ENCODE assay signal across 13 cellular contexts in genomic region chr20:62155428-62156253, GRCh38. TPM values are rescaled to one million over a fixed set of nuclear protein-coding genes. Genes with fewer than 3 reads are reported as not detected.
A peak's percentile ranks its signal among the peaks of the same experiment; 100 is the strongest.
DNase-seq lines count a peak whose midpoint lies in the region; ATAC-seq, FAIRE-seq and TF ChIP-seq lines count a peak whose summit lies in the region.
"Had no signal": no experiment of that assay in that cellular context is flagged by ENCODE, and none has a peak within 500 bp of the region (broad histone marks: within the 10 kb centered on the region; RNA-seq: fewer than 3 reads in every experiment).

No MANE protein-coding gene starts in this region.

- H3K79me1 ChIP-seq in H1 (ENCODE audit: low read depth, low read length) = peaks cover 37% of the 10 kb centered on the region

- ATAC-seq in PC-3 (peak; percentile 83), omental fat pad (ENCODE audit: low FRiP score) (no peak), HG03378 (IDR thresholded peaks at IDR 0.05; ENCODE audit: unreplicated experiment) (no peak), SK-N-SH treated with all-trans-retinoic acid at 6 μM for 48 hours (no peak)
- ATAC-seq: activated CD4-positive, CD25-positive, alpha-beta regulatory T cell treated with anti-CD3 and anti-CD28 coated beads, Interleukin-2, amount 50 U/mL, for 24 hours had no signal

- H3K23ac ChIP-seq in H1 (ENCODE audit: insufficient read length) = no peak overlapping the region

- CTCF ChIA-PET in PC-3 (lab: Charles Lee) = interaction anchor here (0.7 kb wide), 1 partner anchor 34 kb away, joined by 4 read pairs; no protein-coding TSS in a partner anchor
- CTCF ChIA-PET in H1 (lab: Charles Lee; ENCODE audit: partially characterized antibody) = interaction anchor here (1.0 to 2.6 kb wide), 9 partner anchors 9 to 154 kb away, joined by 3 to 13 read pairs (median 6); no protein-coding TSS in a partner anchor

- H2AK5ac ChIP-seq in H1 (ENCODE audit: low read depth, low read length) = no peak overlapping the region

- no peak overlapping the region for H3K9ac ChIP-seq in PC-3 (ENCODE audit: low read length)
- H3K9ac ChIP-seq in H1 (replicated peaks in 1 of 4; ENCODE audit: extremely low read depth in 1 of 4, low read depth in 3 of 4, low read length in 3 of 4) = no peak overlapping the region

- no TSS peak for BruUV-seq in PC-3 (replicated peaks; lab: Mats Ljungman, UMichigan)

- TF ChIP-seq CTCF in PC-3 (conservative IDR thresholded peaks at IDR 0.05; ENCODE audit: low read depth, low read length) (no peak; the same call in 1 of the 2 replicates), H1 (IDR thresholded peaks at IDR 0.05; ENCODE audit: control extremely low read depth in 1 of 3, insufficient read depth in 1 of 3, low read depth in 1 of 3, low read length in 3 of 3) (no peak), osteoblast (IDR thresholded peaks at IDR 0.05; ENCODE audit: extremely low read depth, low read depth, low read length) (no peak), omental fat pad (IDR thresholded peaks at IDR 0.05) (no peak)

- no peaks in the 10 kb centered on the region for H3K27me3 ChIP-seq in PC-3 (ENCODE audit: low read length)
- H3K27me3 ChIP-seq in H1 (replicated peaks in 1 of 4; ENCODE audit: control insufficient read depth in 3 of 4, extremely low read depth in 1 of 4, insufficient read depth in 3 of 4, low read length in 3 of 4) = no peaks in the 10 kb centered on the region
- no peaks in the 10 kb centered on the region for H3K27me3 ChIP-seq in osteoblast (ENCODE audit: insufficient read depth, low read length)

- H2BK12ac ChIP-seq in H1 (ENCODE audit: low read depth, low read length) = no peak overlapping the region

- DNase-seq in EL = peak; percentile 78
- peak; percentile 98 for DNase-seq in PC-3
- peak in 1 of 2 experiments; percentile 39 for DNase-seq in H1 (ENCODE audit: low read depth in 1 of 2, low spot score in 2 of 2)
- DNase-seq in osteoblast (ENCODE audit: insufficient read length, low spot score, missing footprints) = peak; percentile 84
- no peak for DNase-seq in omental fat pad (ENCODE audit: low spot score)
- DNase-seq in MV-4-11 (lab: John Stamatoyannopoulos, UW) = no peak
- DNase-seq: activated naive CD4-positive, alpha-beta T cell treated with anti-CD3 and anti-CD28 coated beads, Interleukin-2, amount 10 ng/mL, durations not matched to agents 7 days and 5 days; NCI-H1048; NCI-H2171 treated with DMSO at 0.1 percent for 48 hours had no signal

- H3K4ac ChIP-seq in H1 (replicated peaks; ENCODE audit: insufficient read length, low read depth, low read length) = no peak overlapping the region

- no peak overlapping the region for H4K8ac ChIP-seq in H1 (ENCODE audit: extremely low read depth, insufficient read depth, low read length)

- H3K14ac ChIP-seq in H1 (ENCODE audit: insufficient read length) = no peak overlapping the region

- POLR2A ChIA-PET in PC-3 (lab: Charles Lee; ENCODE audit: unreplicated experiment) = no interaction called here
- POLR2A ChIA-PET in H1 (lab: Charles Lee; ENCODE audit: partially characterized antibody) = interaction anchor here (1.2 to 1.5 kb wide), 6 partner anchors 12 to 89 kb away, joined by 3 to 10 read pairs (median 6); partner anchors contain the start of genes PSMA7 and SS18L1

- no peak overlapping the region for H2AFZ ChIP-seq in PC-3 (ENCODE audit: low read length)
- H2AFZ ChIP-seq in H1 (ENCODE audit: low read length) = no peak overlapping the region
- no peak overlapping the region for H2AFZ ChIP-seq in osteoblast (ENCODE audit: low read length)

- FAIRE-seq in H1 (lab: Jason Lieb, UNC) = no peak

- H3F3A ChIP-seq in PC-3 (ENCODE audit: low read length, unreplicated experiment) = no peaks in the 10 kb centered on the region

- H3K79me2 ChIP-seq in PC-3 (ENCODE audit: low read length) (peaks cover 84% of the 10 kb centered on the region), H1 (ENCODE audit: control insufficient read depth in 1 of 2, insufficient read depth in 2 of 2, low read length in 2 of 2) (peaks cover 20 to 92% of the 10 kb centered on the region in 2 experiments), osteoblast (ENCODE audit: insufficient read depth, low read length) (peaks cover 94% of the 10 kb centered on the region)

- WGBS in H1 (ENCODE audit: extremely low coverage in 1 of 2, insufficient coverage in 1 of 2, insufficient read length in 1 of 2, insufficient replicate concordance in 2 of 2, low coverage in 1 of 2, low lambda C conversion rate in 2 of 2, missing lambda C conversion rate in 1 of 2), 2 experiments = 85% methylated on average over 29 of the region's 29 CpGs; no CpG with 5 or more reads in 1 of the 2 experiments

- no peak for TF ChIP-seq POLR2A in H1 (IDR thresholded peaks at IDR 0.05; ENCODE audit: control extremely low read depth in 1 of 2, low read depth in 2 of 2, low read length in 2 of 2)

- H3K9me2 ChIP-seq in PC-3 (replicated peaks; ENCODE audit: low read length) = no peaks in the 10 kb centered on the region

- H3K56ac ChIP-seq in H1 (replicated peaks; ENCODE audit: insufficient read length, low read depth, low read length) = no peak overlapping the region

- intact Hi-C loops in PC-3 (cut with micrococcal nuclease) = no loop called here

- no peak overlapping the region for H4K91ac ChIP-seq in H1 (replicated peaks; ENCODE audit: insufficient read length, low read length)

- no peak overlapping the region for H2BK15ac ChIP-seq in H1 (ENCODE audit: low read length)

- H3K4me3 ChIP-seq in PC-3 (ENCODE audit: low read length) (no peak overlapping the region), H1 (ENCODE audit: extremely low read depth in 1 of 4, insufficient read depth in 2 of 4, low read depth in 3 of 4, low read length in 4 of 4) (no peak overlapping the region), osteoblast (ENCODE audit: insufficient read depth, low read length) (no peak overlapping the region)
- H3K4me3 ChIP-seq: prostate gland had no signal

- H2BK5ac ChIP-seq in H1 (ENCODE audit: low read depth, low read length) = peak overlapping the region; percentile 4; the same call in 1 of the 2 replicates

- H4K20me1 ChIP-seq in PC-3 (ENCODE audit: low read length) = peaks cover 30% of the 10 kb centered on the region
- H4K20me1 ChIP-seq in H1 (replicated peaks in 1 of 2; ENCODE audit: control insufficient read depth in 1 of 2, insufficient read depth in 2 of 2, low read length in 2 of 2) = peaks cover 29 to 60% of the 10 kb centered on the region in 2 experiments
- H4K20me1 ChIP-seq in osteoblast (ENCODE audit: insufficient read depth, low read length) = peaks cover 54% of the 10 kb centered on the region

- H3K4me1 ChIP-seq in PC-3 (ENCODE audit: insufficient read depth, low read length) = peaks cover 27% of the 10 kb centered on the region
- peaks cover 0 to 18% (median 8%) of the 10 kb centered on the region in 4 experiments; a peak in 6 of 7 replicates for H3K4me1 ChIP-seq in H1 (replicated peaks in 1 of 4; ENCODE audit: control insufficient read depth in 3 of 4, insufficient read depth in 4 of 4, low read length in 3 of 4)
- peaks cover 9% of the 10 kb centered on the region for H3K4me1 ChIP-seq in osteoblast (ENCODE audit: insufficient read depth, low read length)
- H3K4me1 ChIP-seq: prostate gland had no signal

- H3K4me2 ChIP-seq in PC-3 (ENCODE audit: low read length) (peak overlapping the region; percentile 40), H1 (ENCODE audit: insufficient read depth in 1 of 2, low read depth in 2 of 2, low read length in 2 of 2) (peak overlapping the region in 1 of 2 experiments; percentile 8; a peak in 2 of 4 replicates), osteoblast (ENCODE audit: insufficient read depth, low read length) (no peak overlapping the region)

- no peak overlapping the region for H2BK120ac ChIP-seq in H1 (replicated peaks; ENCODE audit: low read depth, low read length)

- no peak overlapping the region for H4K5ac ChIP-seq in H1 (ENCODE audit: insufficient read length, low read depth, low read length)

- peak overlapping the region; percentile 16; the same call in 1 of the 2 replicates for H3K27ac ChIP-seq in PC-3 (ENCODE audit: low read length)
- H3K27ac ChIP-seq in H1 (ENCODE audit: low read depth, low read length) = no peak overlapping the region
- no peak overlapping the region for H3K27ac ChIP-seq in osteoblast (ENCODE audit: low read depth, low read length)
- H3K27ac ChIP-seq: prostate gland had no signal

- TF ChIP-seq EP300 in H1 (IDR thresholded peaks at IDR 0.05; ENCODE audit: borderline replicate concordance in 1 of 2, low read depth in 2 of 2, low read length in 2 of 2) = no peak

- no peak for TF ChIP-seq RAD21 in H1 (IDR thresholded peaks at IDR 0.05 in 1 of 2, conservative IDR thresholded peaks at IDR 0.05 in 1 of 2; ENCODE audit: low read depth in 2 of 2, low read length in 2 of 2)

- H3K18ac ChIP-seq in H1 (ENCODE audit: extremely low read depth, low read length) = no peak overlapping the region

- no peaks in the 10 kb centered on the region for H3K9me3 ChIP-seq in PC-3 (ENCODE audit: low read length)
- no peaks in the 10 kb centered on the region; a peak in 1 of 4 replicates for H3K9me3 ChIP-seq in H1 (ENCODE audit: insufficient read depth in 2 of 2, low read depth in 1 of 2, low read length in 1 of 2)
- no peaks in the 10 kb centered on the region for H3K9me3 ChIP-seq in osteoblast (ENCODE audit: low read depth, low read length)
- H3K9me3 ChIP-seq: prostate gland had no signal

- H3K23me2 ChIP-seq in H1 (ENCODE audit: low read depth, low read length) = no peaks in the 10 kb centered on the region

- no peak overlapping the region for H2BK20ac ChIP-seq in H1 (ENCODE audit: low read length)

- H3K36me3 ChIP-seq in PC-3 (ENCODE audit: low read depth, low read length) (peaks cover 15% of the 10 kb centered on the region), H1 (ENCODE audit: control insufficient read depth in 2 of 4, insufficient read depth in 4 of 4, low read length in 3 of 4) (peaks cover 2 to 9% (median 7%) of the 10 kb centered on the region in 4 experiments; a peak in 5 of 8 replicates), osteoblast (ENCODE audit: insufficient read depth, low read length) (peaks cover 6% of the 10 kb centered on the region)

RNA-seq across cellular contexts. Expression of gene SS18L1, which starts 12.1 kb away (rescaled TPM):
- 17.9 and 19.1 TPM in 2 replicates for total RNA-seq in PC-3 (2014; rRNA removed)
- 22.4 and 28.4 TPM in 2 replicates for total RNA-seq in H1 (2021; fragmentation: NEBNext Ultra II Directional; extraction: Animal tissue kit (Norgen Biotek cat#: 25700))
- polyA plus RNA-seq in H1 (2011; rRNA removed) = 29.7 and 36.6 TPM in 2 replicates
- 30.1 TPM for polyA plus RNA-seq in H1 (2011; cell fraction: cytosol; rRNA removed)
- 83.9 TPM for polyA plus RNA-seq in H1 (2011; cell fraction: nucleus; rRNA removed)
- polyA plus RNA-seq in H1 (2012, experiment 1 of 2) = 18.9 to 24.1 TPM (median 19.8 TPM) in 4 replicates
- polyA plus RNA-seq in H1 (2012, experiment 2 of 2) = 3.0 TPM
- 12.9 TPM for polyA plus RNA-seq in H1 (2013, experiment 1 of 2)
- 12.2 TPM for polyA plus RNA-seq in H1 (2013, experiment 2 of 2)
- 16.5 and 24.4 TPM in 2 replicates for polyA minus RNA-seq in H1 (2011; rRNA and poly(A)+ RNA removed)
- 33.8 TPM for polyA minus RNA-seq in H1 (2011; cell fraction: cytosol; rRNA and poly(A)+ RNA removed)
- 29.1 TPM for polyA minus RNA-seq in H1 (2011; cell fraction: nucleus; rRNA and poly(A)+ RNA removed)
- total RNA-seq in osteoblast = 12.7 TPM in 2 replicates
- 10 to 100 TPM; 10.3 to 23.4 (median 12.3) TPM for total RNA-seq in omental fat pad

RNA-seq across cellular contexts. Expression of gene PSMA7, which starts 12.4 kb away (rescaled TPM):
- 751 and 808 TPM in 2 replicates for total RNA-seq in PC-3 (2014; rRNA removed)
- total RNA-seq in H1 (2021; fragmentation: NEBNext Ultra II Directional; extraction: Animal tissue kit (Norgen Biotek cat#: 25700)) = 339 and 361 TPM in 2 replicates
- 607 and 648 TPM in 2 replicates for polyA plus RNA-seq in H1 (2011; rRNA removed)
- 619 TPM for polyA plus RNA-seq in H1 (2011; cell fraction: cytosol; rRNA removed)
- 429 TPM for polyA plus RNA-seq in H1 (2011; cell fraction: nucleus; rRNA removed)
- polyA plus RNA-seq in H1 (2012, experiment 1 of 2) = 276 to 407 TPM (median 389 TPM) in 4 replicates
- polyA plus RNA-seq in H1 (2012, experiment 2 of 2) = 325 TPM
- polyA plus RNA-seq in H1 (2013, experiment 1 of 2) = 550 TPM
- polyA plus RNA-seq in H1 (2013, experiment 2 of 2) = 519 TPM
- 194 and 202 TPM in 2 replicates for polyA minus RNA-seq in H1 (2011; rRNA and poly(A)+ RNA removed)
- 110 TPM for polyA minus RNA-seq in H1 (2011; cell fraction: cytosol; rRNA and poly(A)+ RNA removed)
- polyA minus RNA-seq in H1 (2011; cell fraction: nucleus; rRNA and poly(A)+ RNA removed) = 72.4 TPM
- 208 and 215 TPM in 2 replicates for total RNA-seq in osteoblast
- total RNA-seq in omental fat pad = 100 to 1,000 TPM; 345 to 725 (median 409) TPM

RNA-seq across cellular contexts. Expression of gene MTG2, which starts 27.2 kb away (rescaled TPM):
- total RNA-seq in PC-3 (2014; rRNA removed) (33.9 and 40.5 TPM in 2 replicates), osteoblast (22.1 and 25.0 TPM in 2 replicates), omental fat pad (10 to 100 TPM; 19.3 to 32.5 (median 26.3) TPM)
- total RNA-seq in H1 (2021; fragmentation: NEBNext Ultra II Directional; extraction: Animal tissue kit (Norgen Biotek cat#: 25700)) = 22.8 and 24.1 TPM in 2 replicates
- 14.4 and 24.7 TPM in 2 replicates for polyA plus RNA-seq in H1 (2011; rRNA removed)
- 18.4 TPM for polyA plus RNA-seq in H1 (2011; cell fraction: cytosol; rRNA removed)
- 19.7 TPM for polyA plus RNA-seq in H1 (2011; cell fraction: nucleus; rRNA removed)
- polyA plus RNA-seq in H1 (2012, experiment 1 of 2) = 17.7 to 22.3 TPM (median 18.6 TPM) in 4 replicates
- polyA plus RNA-seq in H1 (2012, experiment 2 of 2) = 18.3 TPM
- polyA plus RNA-seq in H1 (2013, experiment 1 of 2) = 23.6 TPM
- 23.9 TPM for polyA plus RNA-seq in H1 (2013, experiment 2 of 2)
- 7.7 and 10.8 TPM in 2 replicates for polyA minus RNA-seq in H1 (2011; rRNA and poly(A)+ RNA removed)
- polyA minus RNA-seq in H1 (2011; cell fraction: cytosol; rRNA and poly(A)+ RNA removed) = 8.8 TPM
- 12.1 TPM for polyA minus RNA-seq in H1 (2011; cell fraction: nucleus; rRNA and poly(A)+ RNA removed)

RNA-seq across cellular contexts. Expression of gene LSM14B, which starts 33.4 kb away (rescaled TPM):
- 50.1 and 51.8 TPM in 2 replicates for total RNA-seq in PC-3 (2014; rRNA removed)
- total RNA-seq in H1 (2021; fragmentation: NEBNext Ultra II Directional; extraction: Animal tissue kit (Norgen Biotek cat#: 25700)) = 65.6 and 70.0 TPM in 2 replicates
- polyA plus RNA-seq in H1 (2011; rRNA removed) = 58.3 and 93.9 TPM in 2 replicates
- polyA plus RNA-seq in H1 (2011; cell fraction: cytosol; rRNA removed) = 55.5 TPM
- polyA plus RNA-seq in H1 (2011; cell fraction: nucleus; rRNA removed) = 80.3 TPM
- 62.5 to 71.2 TPM (median 67.6 TPM) in 4 replicates for polyA plus RNA-seq in H1 (2012, experiment 1 of 2)
- 24.0 TPM for polyA plus RNA-seq in H1 (2012, experiment 2 of 2)
- 46.2 TPM for polyA plus RNA-seq in H1 (2013, experiment 1 of 2)
- polyA plus RNA-seq in H1 (2013, experiment 2 of 2) = 45.5 TPM
- polyA minus RNA-seq in H1 (2011; rRNA and poly(A)+ RNA removed) = 51.4 and 62.8 TPM in 2 replicates
- polyA minus RNA-seq in H1 (2011; cell fraction: cytosol; rRNA and poly(A)+ RNA removed) = 40.5 TPM
- 38.9 TPM for polyA minus RNA-seq in H1 (2011; cell fraction: nucleus; rRNA and poly(A)+ RNA removed)
- total RNA-seq in osteoblast = 41.8 and 48.5 TPM in 2 replicates
- 10 to 100 TPM; 13.1 to 23.8 (median 16.0) TPM for total RNA-seq in omental fat pad

Comparison
In these comparisons a context has a peak if more than half of its experiments do, and no peak if none do; other contexts are left out.
1. DNase-seq: peak in EL (single experiment), PC-3 (single experiment) and osteoblast (single experiment); none in omental fat pad (single experiment) and MV-4-11 (single experiment).